In genomic region chr1:185996211-185996610, GRCh38 we compare ENCODE assay signal across 13 cellular contexts.
A peak's percentile ranks its signal among the peaks of the same experiment; 100 is the strongest.
DNase-seq lines count a peak whose midpoint lies in the region; ATAC-seq and TF ChIP-seq lines count a peak whose summit lies in the region.
"Had no signal": no experiment of that assay in that cellular context is flagged by ENCODE, and none has a peak within 500 bp of the region (broad histone marks: within the 10 kb centered on the region; RNA-seq: fewer than 3 reads in every experiment).

No MANE protein-coding gene starts in this region.

- POLR2A ChIA-PET in MCF 10A (lab: Yijun Ruan, JAX), result no interaction called here

- DNase-seq in MCF 10A (ENCODE audit: unreplicated experiment) (peak; percentile 96), breast epithelium (ENCODE audit: low spot score in 2 of 2) (no peak), brain microvascular endothelial cell (peak; percentile 96), right cardiac atrium (peak in 2 of 3 donors; percentile 35 to 51), aorta (peak; percentile 76 to 79), neuronal stem cell (ENCODE audit: low spot score) (no peak), CD14-positive monocyte (ENCODE audit: low spot score) (no peak)
- DNase-seq in effector CD8-positive, alpha-beta T cell (lab: John Stamatoyannopoulos, UW), result no peak
- DNase-seq: activated CD8-positive, alpha-beta memory T cell treated with anti-CD3 and anti-CD28 coated beads, Interleukin-2, amount 50 U/mL, for 4 hours; left colon; occipital lobe; stimulated activated CD4-positive, alpha-beta T cell treated with anti-CD3 and anti-CD28 coated beads, Interleukin-4, amount 100 ng/mL, for 4 hours had no signal

- no peak overlapping the region for H3K23ac ChIP-seq in neuronal stem cell (ENCODE audit: low read depth, low read length, poor library complexity)

- H3K4me2 ChIP-seq in neuronal stem cell (ENCODE audit: insufficient read depth, low read length, poor library complexity, severe bottlenecking), result no peak overlapping the region

- H3K27me3 ChIP-seq in breast epithelium, result no peaks in the 10 kb centered on the region
- no peaks in the 10 kb centered on the region for H3K27me3 ChIP-seq in brain microvascular endothelial cell (replicated peaks)
- no peaks in the 10 kb centered on the region for H3K27me3 ChIP-seq in right cardiac atrium (ENCODE audit: control insufficient read depth, insufficient read depth)
- H3K27me3 ChIP-seq in aorta (ENCODE audit: control insufficient read depth in 1 of 2, insufficient read depth in 2 of 2, low read length in 1 of 2), result no peaks in the 10 kb centered on the region
- H3K27me3 ChIP-seq in neuronal stem cell (ENCODE audit: control insufficient read depth in 3 of 3, insufficient read depth in 3 of 3, low read depth in 1 of 3, low read length in 3 of 3), result no peaks in the 10 kb centered on the region

- H3K27ac ChIP-seq in breast epithelium (no peak overlapping the region), brain microvascular endothelial cell (no peak overlapping the region), right cardiac atrium (ENCODE audit: low read length) (no peak overlapping the region), aorta (ENCODE audit: low read depth in 1 of 2, low read length in 2 of 2) (no peak overlapping the region), neuronal stem cell (replicated peaks; ENCODE audit: low read length) (no peak overlapping the region)
- H3K27ac ChIP-seq: 22Rv1 had no signal

- no peaks in the 10 kb centered on the region for H3K36me3 ChIP-seq in breast epithelium
- no peaks in the 10 kb centered on the region for H3K36me3 ChIP-seq in brain microvascular endothelial cell (replicated peaks)
- peaks cover 0 to 4% of the 10 kb centered on the region in 2 donors for H3K36me3 ChIP-seq in aorta (ENCODE audit: control insufficient read depth in 1 of 2, insufficient read depth in 2 of 2, low read length in 1 of 2)
- no peaks in the 10 kb centered on the region for H3K36me3 ChIP-seq in neuronal stem cell (replicated peaks in 1 of 2; ENCODE audit: control insufficient read depth in 2 of 2, insufficient read depth in 2 of 2, low read length in 2 of 2)

- H3K79me1 ChIP-seq in neuronal stem cell (ENCODE audit: low read depth, low read length), result no peaks in the 10 kb centered on the region

- no peak overlapping the region for H2AK5ac ChIP-seq in neuronal stem cell (ENCODE audit: low read depth, low read length)

- WGBS in right cardiac atrium, result 77% methylated on average over 2 of the region's 2 CpGs
- WGBS in aorta, 2 donors, result 70 to 72% methylated on average over 2 of the region's 2 CpGs
- WGBS in neuronal stem cell (ENCODE audit: extremely low coverage in 2 of 2, insufficient read length in 2 of 2, insufficient replicate concordance in 1 of 2), 2 donors, result no CpG with 5 or more reads among the region's 2 CpGs

- H2BK5ac ChIP-seq in neuronal stem cell (ENCODE audit: low read length), result no peak overlapping the region

- H3K4ac ChIP-seq in neuronal stem cell (ENCODE audit: low read length), result no peak overlapping the region

- CTCF ChIA-PET in MCF 10A (lab: Yijun Ruan, JAX), result interaction anchor here (0.7 to 1.2 kb wide), 2 partner anchors 12 to 145 kb away, joined by 3 to 6 read pairs; no protein-coding TSS in a partner anchor

- H3K9ac ChIP-seq in neuronal stem cell (ENCODE audit: low read depth, low read length, poor library complexity), result no peak overlapping the region

- H4K8ac ChIP-seq in neuronal stem cell (ENCODE audit: low read depth, low read length), result no peak overlapping the region

- no TSS peak for BruUV-seq in MCF 10A (replicated peaks; lab: Mats Ljungman, UMichigan)

- in situ Hi-C loops in brain microvascular endothelial cell (cut with HindIII; ENCODE audit: low pct_ligation_motif_present, low sequenced_read_pairs), result no loop called here

- no peak overlapping the region for H2BK120ac ChIP-seq in neuronal stem cell (ENCODE audit: low read depth, low read length)

- H3K4me1 Mint-ChIP-seq in MCF 10A (ENCODE audit: insufficient read depth, unreplicated experiment) (peaks cover 10% of the 10 kb centered on the region), CD14-positive monocyte (no peaks in the 10 kb centered on the region)

- no peaks in the 10 kb centered on the region for H3K4me1 ChIP-seq in breast epithelium
- no peaks in the 10 kb centered on the region for H3K4me1 ChIP-seq in right cardiac atrium (ENCODE audit: control insufficient read depth, insufficient read depth, low read length)
- H3K4me1 ChIP-seq in aorta (ENCODE audit: control insufficient read depth in 1 of 2, insufficient read depth in 2 of 2, low read length in 2 of 2), result peaks cover 0 to 2% of the 10 kb centered on the region in 2 donors
- H3K4me1 ChIP-seq in neuronal stem cell (ENCODE audit: control insufficient read depth in 2 of 2, insufficient read depth in 1 of 2, low read depth in 1 of 2, low read length in 2 of 2), result no peaks in the 10 kb centered on the region

- H3K27ac Mint-ChIP-seq in MCF 10A (ENCODE audit: low read depth, unreplicated experiment) (no peak overlapping the region), CD14-positive monocyte (no peak overlapping the region)

- no peak for ATAC-seq in right cardiac atrium
- ATAC-seq in aorta (ENCODE audit: low FRiP score), result no peak
- ATAC-seq: left colon had no signal

- intact Hi-C loops in MCF 10A (cut with micrococcal nuclease) (loop anchor here (10.0 kb wide), 1 partner anchor 181 kb away; no protein-coding TSS in a partner anchor), breast epithelium (cut with DNase I; ENCODE audit: low total_unique reads) (no loop called here), right cardiac atrium (cut with DNase I) (no loop called here), aorta (cut with DNase I) (loop anchor here in 1 of 2 donors (10.0 kb wide), 1 partner anchor 681 kb away; the partner anchor contains the start of gene IVNS1ABP), CD14-positive monocyte (cut with micrococcal nuclease) (no loop called here)

- H3K18ac ChIP-seq in neuronal stem cell (ENCODE audit: low read length), result no peak overlapping the region

- no peak overlapping the region for H3K14ac ChIP-seq in neuronal stem cell (ENCODE audit: low read length)

- no peak overlapping the region for H2BK12ac ChIP-seq in neuronal stem cell (ENCODE audit: low read length)

- TF ChIP-seq POLR2A in breast epithelium (IDR thresholded peaks at IDR 0.05), result no peak

- no peak overlapping the region for H2BK15ac ChIP-seq in neuronal stem cell (ENCODE audit: low read length)

- no peak overlapping the region for H3K4me3 ChIP-seq in breast epithelium
- H3K4me3 ChIP-seq in brain microvascular endothelial cell (ENCODE audit: low read depth, low read length), result no peak overlapping the region
- no peak overlapping the region for H3K4me3 ChIP-seq in right cardiac atrium (ENCODE audit: low read length)
- H3K4me3 ChIP-seq in aorta (ENCODE audit: low read length in 2 of 2), result no peak overlapping the region
- no peak overlapping the region for H3K4me3 ChIP-seq in neuronal stem cell (ENCODE audit: low read length in 2 of 2)

- no peaks in the 10 kb centered on the region for H3K9me3 ChIP-seq in breast epithelium
- no peaks in the 10 kb centered on the region for H3K9me3 ChIP-seq in right cardiac atrium (ENCODE audit: control insufficient read depth, low read length)
- H3K9me3 ChIP-seq in aorta (ENCODE audit: control insufficient read depth, low read length), result no peaks in the 10 kb centered on the region
- no peaks in the 10 kb centered on the region for H3K9me3 ChIP-seq in neuronal stem cell (replicated peaks in 1 of 2; ENCODE audit: control insufficient read depth in 2 of 2, insufficient read depth in 1 of 2, low read depth in 1 of 2, low read length in 2 of 2)

- H3K9me3 Mint-ChIP-seq in MCF 10A (ENCODE audit: unreplicated experiment), result peaks cover 5% of the 10 kb centered on the region
- H3K9me3 Mint-ChIP-seq in CD14-positive monocyte, result peaks cover 0 to 3% (median 0%) of the 10 kb centered on the region in 7 donors

- no peaks in the 10 kb centered on the region for H3K36me3 Mint-ChIP-seq in MCF 10A (ENCODE audit: insufficient read depth, unreplicated experiment)
- no peaks in the 10 kb centered on the region for H3K36me3 Mint-ChIP-seq in CD14-positive monocyte

- H3K4me3 Mint-ChIP-seq in MCF 10A (ENCODE audit: unreplicated experiment) (no peak overlapping the region), CD14-positive monocyte (no peak overlapping the region)

- H4K91ac ChIP-seq in neuronal stem cell (ENCODE audit: low read depth, low read length, poor library complexity), result no peak overlapping the region

- no peaks in the 10 kb centered on the region for H3K27me3 Mint-ChIP-seq in MCF 10A (ENCODE audit: insufficient read depth, unreplicated experiment)
- H3K27me3 Mint-ChIP-seq in CD14-positive monocyte (ENCODE audit: low read depth in 3 of 3), result no peaks in the 10 kb centered on the region

- no peak overlapping the region for H2AFZ ChIP-seq in neuronal stem cell (ENCODE audit: low read length)

- TF ChIP-seq CTCF in MCF 10A (IDR thresholded peaks at IDR 0.05; ENCODE audit: unreplicated experiment) (no peak), breast epithelium (IDR thresholded peaks at IDR 0.05) (no peak), brain microvascular endothelial cell (IDR thresholded peaks at IDR 0.05; ENCODE audit: low read depth, low read length, missing control alignments) (no peak), CD14-positive monocyte (IDR thresholded peaks at IDR 0.05) (no peak)

Comparison
In these comparisons a context has a peak if more than half of its experiments do, and no peak if none do; other contexts are left out.
1. DNase-seq: peak in MCF 10A (single experiment), brain microvascular endothelial cell (single experiment), right cardiac atrium (2 of 3) and aorta (2 of 2); none in breast epithelium (0 of 2), effector CD8-positive, alpha-beta T cell (single experiment), neuronal stem cell (single experiment) and CD14-positive monocyte (single experiment).